8 cellular contexts compared by ENCODE assay signal in the genomic region with DNA sequence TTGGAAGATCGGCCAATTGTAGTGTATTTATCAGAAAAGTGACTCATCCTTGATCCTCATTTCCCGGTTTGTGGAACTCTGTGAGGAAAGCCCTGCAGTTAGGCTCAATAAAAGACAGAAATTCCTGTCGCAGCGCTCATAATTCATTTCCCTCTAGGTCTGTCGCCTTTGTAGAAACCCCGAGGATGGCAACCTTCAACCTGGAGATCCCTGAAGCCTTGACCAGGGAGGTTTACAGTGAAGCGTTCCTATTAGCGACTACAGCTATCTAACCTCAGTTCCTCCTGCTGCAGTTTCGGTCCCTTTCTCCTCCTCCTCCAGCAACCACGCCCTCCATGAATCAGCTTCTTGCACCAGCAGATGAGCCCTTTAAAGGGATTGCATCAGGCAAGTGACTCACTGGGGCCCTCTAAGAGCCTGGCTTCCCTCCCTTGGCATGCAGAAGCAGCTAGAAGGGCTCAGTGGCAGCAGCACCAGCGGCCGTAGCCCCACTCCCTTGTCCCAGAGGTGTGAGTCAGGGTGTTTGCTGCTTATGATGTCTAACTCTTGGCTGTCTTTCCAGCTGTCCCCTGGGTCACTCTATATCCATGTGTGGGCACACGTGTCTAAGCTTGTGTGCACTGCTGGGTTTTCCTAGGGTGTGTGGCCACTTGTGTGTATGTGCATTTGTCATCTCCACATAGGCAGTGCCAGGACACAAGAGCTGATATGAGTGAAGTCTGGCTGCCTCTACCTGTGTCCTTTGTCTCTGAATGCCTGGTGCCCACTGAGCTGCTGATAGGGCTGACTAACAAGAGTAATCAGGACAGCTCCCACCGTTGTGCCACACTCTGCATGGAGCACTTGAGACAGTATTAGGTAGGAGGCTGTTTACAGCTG. TPM values are rescaled to one million over a fixed set of nuclear protein-coding genes. Genes with fewer than 3 reads are reported as not detected.
DNase-seq lines count a peak whose midpoint lies in the region; ATAC-seq and TF ChIP-seq lines count a peak whose summit lies in the region.

No MANE protein-coding gene starts in this region.

- no peaks in the 10 kb centered on the region for H3K27me3 Mint-ChIP-seq in activated CD4-positive, alpha-beta memory T cell treated with anti-CD3 and anti-CD28 coated beads for 36 hours

- H3K4me3 ChIP-seq in ectodermal cell (ENCODE audit: insufficient read depth, low read depth, low read length) (peak overlapping the region; percentile 37), lower lobe of right lung (peak overlapping the region; percentile 99)

- DNase-seq in AG20443 (ENCODE audit: low spot score), result peak; percentile 95
- DNase-seq in GM19238 (ENCODE audit: insufficient read length, low spot score), result peak; percentile 80
- DNase-seq in NCI-H82 (lab: John Stamatoyannopoulos, UW), result peak; percentile 97
- peak; percentile 96 for DNase-seq in activated CD4-positive, alpha-beta memory T cell treated with anti-CD3 and anti-CD28 coated beads for 36 hours
- DNase-seq in lower lobe of right lung, result peak; percentile 94
- DNase-seq in stimulated activated CD4-positive, alpha-beta T cell treated with anti-CD3 and anti-CD28 coated beads, TNF-alpha, amount 100 ng/mL, for 24 hours (ENCODE audit: low read depth in 3 of 3), result peak; percentile 75 to 90 (median 87)

- H3K27ac ChIP-seq in ectodermal cell (ENCODE audit: insufficient read depth, low read depth, low read length, poor library complexity, severe bottlenecking), result peak overlapping the region; percentile 88
- H3K27ac ChIP-seq in lower lobe of right lung, result peak overlapping the region; percentile 97

- CTCF ChIA-PET in activated CD4-positive, alpha-beta memory T cell treated with anti-CD3 and anti-CD28 coated beads for 36 hours (lab: Charles Lee), result interaction anchor here (0.5 to 6.8 kb wide), 13 partner anchors 10 to 237 kb away, joined by 3 to 66 read pairs (median 4); a partner anchor contains a TSS

- TF ChIP-seq CTCF in lower lobe of right lung (IDR thresholded peaks at IDR 0.05), result no peak

- ATAC-seq in HG03520 (IDR thresholded peaks at IDR 0.05; ENCODE audit: unreplicated experiment) (peak; percentile 27), lower lobe of right lung (peak; percentile 86 to 88)

- H3K9me3 ChIP-seq in ectodermal cell (ENCODE audit: control insufficient read depth, low read length), result no peaks in the 10 kb centered on the region
- no peaks in the 10 kb centered on the region for H3K9me3 ChIP-seq in lower lobe of right lung

- peak overlapping the region; percentile 93 for H3K4me3 Mint-ChIP-seq in activated CD4-positive, alpha-beta memory T cell treated with anti-CD3 and anti-CD28 coated beads for 36 hours

- POLR2A ChIA-PET in activated CD4-positive, alpha-beta memory T cell treated with anti-CD3 and anti-CD28 coated beads for 36 hours (lab: Charles Lee), result interaction anchor here (0.7 to 3.3 kb wide), 21 partner anchors 8 to 237 kb away, joined by 3 to 84 read pairs (median 4); a partner anchor contains a TSS

- H3K27me3 ChIP-seq in ectodermal cell (ENCODE audit: control insufficient read depth, insufficient read depth, low read length, poor library complexity, severe bottlenecking) (no peaks in the 10 kb centered on the region), lower lobe of right lung (ENCODE audit: low read depth) (no peaks in the 10 kb centered on the region)

- no peaks in the 10 kb centered on the region for H3K36me3 ChIP-seq in ectodermal cell (ENCODE audit: control insufficient read depth, insufficient read depth, low read length)
- peaks cover 23% of the 10 kb centered on the region for H3K36me3 ChIP-seq in lower lobe of right lung

- peak overlapping the region; percentile 100 for H3K27ac Mint-ChIP-seq in activated CD4-positive, alpha-beta memory T cell treated with anti-CD3 and anti-CD28 coated beads for 36 hours

- H3K4me1 Mint-ChIP-seq in activated CD4-positive, alpha-beta memory T cell treated with anti-CD3 and anti-CD28 coated beads for 36 hours (ENCODE audit: low read depth), result peaks cover 48% of the 10 kb centered on the region

- peaks cover 16% of the 10 kb centered on the region for H3K36me3 Mint-ChIP-seq in activated CD4-positive, alpha-beta memory T cell treated with anti-CD3 and anti-CD28 coated beads for 36 hours

- H3K9me3 Mint-ChIP-seq in activated CD4-positive, alpha-beta memory T cell treated with anti-CD3 and anti-CD28 coated beads for 36 hours, result no peaks in the 10 kb centered on the region

- 7 to 11% methylated on average over 14 of the region's 14 CpGs for WGBS in ectodermal cell, 2 experiments

- intact Hi-C loops in activated CD4-positive, alpha-beta memory T cell treated with anti-CD3 and anti-CD28 coated beads for 36 hours (cut with micrococcal nuclease), result loop anchor here (1.0 to 5.0 kb wide), 9 partner anchors 11 to 1091 kb away; a partner anchor contains a TSS
- intact Hi-C loops in lower lobe of right lung (cut with DNase I), result no loop called here

- H3K4me1 ChIP-seq in ectodermal cell (ENCODE audit: control insufficient read depth, insufficient read depth, low read length) (peaks cover 19% of the 10 kb centered on the region), lower lobe of right lung (peaks cover 68% of the 10 kb centered on the region)

RNA-seq across cellular contexts. Expression of a gene that starts 0.8 kb away (rescaled TPM):
- 10 to 100 TPM; 57.3 to 57.4 TPM for total RNA-seq in activated CD4-positive, alpha-beta memory T cell treated with anti-CD3 and anti-CD28 coated beads for 36 hours
- 30.9 TPM for polyA plus RNA-seq in ectodermal cell (2013, experiment 1 of 4)
- polyA plus RNA-seq in ectodermal cell (2013, experiment 2 of 4), result 29.5 TPM
- 23.0 TPM for polyA plus RNA-seq in ectodermal cell (2013, experiment 3 of 4)
- 25.0 TPM for polyA plus RNA-seq in ectodermal cell (2013, experiment 4 of 4)
- total RNA-seq in lower lobe of right lung, result 74.2 TPM

RNA-seq across cellular contexts. Expression of a gene that starts 11.2 kb away (rescaled TPM):
- total RNA-seq in activated CD4-positive, alpha-beta memory T cell treated with anti-CD3 and anti-CD28 coated beads for 36 hours, result 10 to 100 TPM; 46.0 to 47.0 TPM
- polyA plus RNA-seq in ectodermal cell (2013, experiment 1 of 4), result 39.6 TPM
- polyA plus RNA-seq in ectodermal cell (2013, experiment 2 of 4), result 36.9 TPM
- polyA plus RNA-seq in ectodermal cell (2013, experiment 3 of 4), result 33.6 TPM
- polyA plus RNA-seq in ectodermal cell (2013, experiment 4 of 4), result 33.9 TPM
- 44.5 TPM for total RNA-seq in lower lobe of right lung

Comparison
In these comparisons a context has a peak if more than half of its experiments do, and no peak if none do; other contexts are left out.
1. Peak in every context shown above with its lines: DNase-seq, ATAC-seq, H3K4me3 ChIP-seq and H3K27ac ChIP-seq.